8 cellular contexts compared by ENCODE assay signal in the genomic region with DNA sequence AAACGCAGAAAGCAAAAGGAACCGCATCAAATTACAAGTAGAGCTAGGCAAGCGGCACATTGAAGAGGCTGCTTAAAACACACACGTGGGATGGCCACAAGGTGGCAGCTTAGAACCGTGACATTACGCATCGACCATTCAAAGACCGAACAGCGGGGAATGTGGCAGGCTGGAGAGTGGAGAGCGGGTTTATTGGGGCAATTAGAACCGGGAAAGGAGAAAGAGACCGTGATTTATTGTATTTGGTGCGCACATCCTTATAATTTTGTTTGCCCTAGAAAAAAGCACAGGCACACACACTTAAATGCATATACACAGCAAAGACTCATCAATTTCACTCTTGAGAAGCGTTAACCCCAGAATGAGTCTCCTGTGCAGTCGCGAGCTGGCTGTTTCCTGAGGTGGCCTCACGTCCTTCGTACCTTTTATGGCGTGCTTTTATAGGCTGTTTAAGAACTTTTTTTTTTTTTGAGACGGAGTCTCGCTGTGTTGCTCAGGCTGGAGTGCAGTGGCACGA. TPM values are rescaled to one million over a fixed set of nuclear protein-coding genes. Genes with fewer than 3 reads are reported as not detected.
DNase-seq lines count a peak whose midpoint lies in the region; ATAC-seq and TF ChIP-seq lines count a peak whose summit lies in the region.

No MANE protein-coding gene starts in this region.

- H3K36me3 Mint-ChIP-seq in chondrocyte (ENCODE audit: low read depth), result no peaks in the 10 kb centered on the region

- peaks cover 9% of the 10 kb centered on the region for H3K4me1 Mint-ChIP-seq in chondrocyte (ENCODE audit: low read depth)

- no peak overlapping the region for H3K9ac ChIP-seq in BLaER1

- DNase-seq in GM19240 (ENCODE audit: insufficient read length, low spot score), result peak; percentile 34
- peak; percentile 52 to 83 for DNase-seq in NCI-H446 (lab: John Stamatoyannopoulos, UW)
- peak; percentile 52 for DNase-seq in activated CD4-positive, alpha-beta T cell treated with anti-CD3 and anti-CD28 coated beads for 1 hour
- DNase-seq in chondrocyte (ENCODE audit: low spot score), result no peak
- peak; percentile 97 for DNase-seq in left kidney (ENCODE audit: low read depth, low spot score)
- peak; percentile 61 for DNase-seq in stimulated activated CD4-positive, alpha-beta T cell treated with anti-CD3 and anti-CD28 coated beads, Interleukin-4, amount 100 ng/mL, for 1 hour

- H3K27me3 Mint-ChIP-seq in chondrocyte (ENCODE audit: low read depth), result peaks cover 6% of the 10 kb centered on the region

- no peaks in the 10 kb centered on the region for H3K27me3 ChIP-seq in BLaER1

- no peak overlapping the region for H3K27ac Mint-ChIP-seq in chondrocyte (ENCODE audit: unreplicated experiment)

- peak overlapping the region; percentile 57 for H3K4me3 Mint-ChIP-seq in chondrocyte (ENCODE audit: unreplicated experiment)

- H4K20me1 ChIP-seq in BLaER1, result no peaks in the 10 kb centered on the region

- H3K9me3 Mint-ChIP-seq in chondrocyte (ENCODE audit: low read depth), result no peaks in the 10 kb centered on the region

- peak overlapping the region; percentile 42 for H3K4me2 ChIP-seq in BLaER1

- peaks cover 8% of the 10 kb centered on the region for H3K4me1 ChIP-seq in BLaER1

- no peak overlapping the region for H3K27ac ChIP-seq in BLaER1

- no peaks in the 10 kb centered on the region for H3K36me3 ChIP-seq in BLaER1

- TF ChIP-seq CTCF in chondrocyte (IDR thresholded peaks at IDR 0.05), result peak; percentile 95

- H3K9me3 ChIP-seq in BLaER1, result no peaks in the 10 kb centered on the region

- H3K4me3 ChIP-seq in BLaER1, result no peak overlapping the region

- ATAC-seq in HG03439 (IDR thresholded peaks at IDR 0.05; ENCODE audit: unreplicated experiment), result peak; percentile 92

RNA-seq across cellular contexts. Expression of a gene that starts 31.7 kb away (rescaled TPM):
- total RNA-seq in chondrocyte, result not detected in 3 replicates
